Comparison of ENCODE assay signal across 8 cellular contexts in the genomic region with DNA sequence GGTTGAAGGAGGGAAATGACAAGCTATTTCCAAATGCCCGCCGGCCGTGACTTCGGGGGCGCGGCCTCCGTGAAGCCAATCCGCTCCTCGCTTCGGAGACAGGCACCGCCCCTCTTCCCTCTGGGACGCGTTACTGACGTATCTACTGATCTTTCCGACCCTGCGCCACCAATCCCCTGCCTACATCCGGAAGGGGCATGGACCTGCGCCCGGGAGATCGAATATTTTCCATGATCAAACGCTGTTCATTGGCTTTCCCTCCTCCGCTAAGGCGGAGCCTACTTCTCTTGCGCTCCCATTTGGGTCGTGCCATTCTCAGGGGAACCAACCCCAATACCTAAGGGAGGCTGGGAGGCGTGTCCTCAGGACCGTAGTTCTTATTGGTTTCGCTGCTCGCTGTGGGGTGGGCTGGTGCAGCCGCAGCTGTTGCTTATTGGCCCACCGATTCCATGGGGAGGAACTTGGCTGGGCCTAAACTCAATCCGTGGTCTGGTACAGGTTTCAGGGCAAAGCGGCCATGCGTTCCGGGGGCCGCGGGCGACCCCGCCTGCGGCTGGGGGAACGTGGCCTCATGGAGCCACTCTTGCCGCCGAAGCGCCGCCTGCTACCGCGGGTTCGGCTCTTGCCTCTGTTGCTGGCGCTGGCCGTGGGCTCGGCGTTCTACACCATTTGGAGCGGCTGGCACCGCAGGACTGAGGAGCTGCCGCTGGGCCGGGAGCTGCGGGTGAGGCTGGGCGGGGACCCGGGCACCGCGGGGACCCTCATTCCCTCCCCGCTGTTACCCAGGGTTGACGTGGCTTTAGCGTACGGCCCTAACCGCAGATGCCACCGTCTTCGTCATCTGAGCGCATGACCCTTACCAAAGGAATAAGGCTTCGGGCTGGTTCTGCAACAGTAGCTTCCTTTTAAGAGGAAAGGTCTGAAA. TPM values are rescaled to one million over a fixed set of nuclear protein-coding genes. Genes with fewer than 3 reads are reported as not detected.
A peak's percentile ranks its signal among the peaks of the same experiment; 100 is the strongest.
DNase-seq lines count a peak whose midpoint lies in the region; ATAC-seq and TF ChIP-seq lines count a peak whose summit lies in the region.

TSS of gene QPCTL (plus strand) at position 480 of the 925 bp plus-strand sequence. CDS start at position 518, 38 bp downstream.

- no peaks in the 10 kb centered on the region for H3K9me3 Mint-ChIP-seq in natural killer cell

- no peaks in the 10 kb centered on the region for H3K9me3 ChIP-seq in RWPE2 (ENCODE audit: severe bottlenecking)

- peak within 1 kb of the TSS; percentile 98 for H3K4me3 Mint-ChIP-seq in natural killer cell

- H3K4me1 Mint-ChIP-seq in natural killer cell, result peaks cover 17 to 24% of the 10 kb centered on the region in 2 donors

- peak within 1 kb of the TSS; percentile 67 for H3K27ac ChIP-seq in RWPE2 (ENCODE audit: poor library complexity, severe bottlenecking)

- peak within 1 kb of the TSS; percentile 91 to 95 for H3K27ac Mint-ChIP-seq in natural killer cell

- TF ChIP-seq CTCF in RWPE2 (IDR thresholded peaks at IDR 0.05; ENCODE audit: poor library complexity, severe bottlenecking) (no peak), natural killer cell (IDR thresholded peaks at IDR 0.05) (no peak)

- H3K4me1 ChIP-seq in RWPE2 (ENCODE audit: insufficient read depth, poor library complexity, severe bottlenecking), result no peaks in the 10 kb centered on the region

- no peaks in the 10 kb centered on the region for H3K27me3 Mint-ChIP-seq in natural killer cell (ENCODE audit: low read depth in 2 of 2)

- H3K27me3 ChIP-seq in RWPE2 (ENCODE audit: insufficient read depth, poor library complexity, severe bottlenecking), result no peaks in the 10 kb centered on the region

- DNase-seq in EH (ENCODE audit: low read depth) (peak; percentile 100), H4 (ENCODE audit: low spot score) (peak; percentile 98), LoVo (ENCODE audit: low spot score) (peak; percentile 99), RWPE2 (ENCODE audit: low spot score) (peak; percentile 100), fibroblast of peridontal ligament (ENCODE audit: extremely low read depth) (peak; percentile 98), natural killer cell (peak; percentile 93)
- peak; percentile 94 for DNase-seq in activated T-helper 9 cell treated with anti-CD3 and anti-CD28 coated beads, Interleukin-2, amount 50 U/mL, for 16 hours (ENCODE audit: low read depth)
- DNase-seq in stimulated activated naive CD4-positive, alpha-beta T cell treated with Interleukin-2 at 50 U/mL for 16 hours (lab: John Stamatoyannopoulos, UW), result peak; percentile 100

- peak; percentile 95 for ATAC-seq in RWPE2 (ENCODE audit: low read depth)
- ATAC-seq in natural killer cell, result peak; percentile 81 to 95 (median 86)

- intact Hi-C loops in natural killer cell (cut with micrococcal nuclease), result loop anchor here (1.0 to 5.0 kb wide), 7 partner anchors 25 to 270 kb away; partner anchors contain the start of genes ERCC1, FBXO46 and OPA3

- peak within 1 kb of the TSS; percentile 73 for H3K4me3 ChIP-seq in RWPE2 (ENCODE audit: severe bottlenecking)

- H3K36me3 Mint-ChIP-seq in natural killer cell, result no peaks in the 10 kb centered on the region

- peaks cover 42% of the 10 kb centered on the region for H3K36me3 ChIP-seq in RWPE2 (ENCODE audit: low read depth)

RNA-seq across cellular contexts. Expression of gene QPCTL, which starts in this region (rescaled TPM):
- total RNA-seq in H4 (2014; rRNA removed; shearing (Covaris generic)), result 5.4 and 5.9 TPM in 2 replicates
- 10 to 100 TPM in 2 of 3 donors, 1 to 10 TPM in 1; 8.7 to 11.5 (median 10.0) TPM for total RNA-seq in natural killer cell

Comparison
In these comparisons a context has a peak if more than half of its experiments do, and no peak if none do; other contexts are left out.
1. Peak in every context shown above with its lines: DNase-seq, ATAC-seq, H3K4me3 ChIP-seq and H3K27ac ChIP-seq.